ENCODE assay signal across 24 cellular contexts in the genomic region with DNA sequence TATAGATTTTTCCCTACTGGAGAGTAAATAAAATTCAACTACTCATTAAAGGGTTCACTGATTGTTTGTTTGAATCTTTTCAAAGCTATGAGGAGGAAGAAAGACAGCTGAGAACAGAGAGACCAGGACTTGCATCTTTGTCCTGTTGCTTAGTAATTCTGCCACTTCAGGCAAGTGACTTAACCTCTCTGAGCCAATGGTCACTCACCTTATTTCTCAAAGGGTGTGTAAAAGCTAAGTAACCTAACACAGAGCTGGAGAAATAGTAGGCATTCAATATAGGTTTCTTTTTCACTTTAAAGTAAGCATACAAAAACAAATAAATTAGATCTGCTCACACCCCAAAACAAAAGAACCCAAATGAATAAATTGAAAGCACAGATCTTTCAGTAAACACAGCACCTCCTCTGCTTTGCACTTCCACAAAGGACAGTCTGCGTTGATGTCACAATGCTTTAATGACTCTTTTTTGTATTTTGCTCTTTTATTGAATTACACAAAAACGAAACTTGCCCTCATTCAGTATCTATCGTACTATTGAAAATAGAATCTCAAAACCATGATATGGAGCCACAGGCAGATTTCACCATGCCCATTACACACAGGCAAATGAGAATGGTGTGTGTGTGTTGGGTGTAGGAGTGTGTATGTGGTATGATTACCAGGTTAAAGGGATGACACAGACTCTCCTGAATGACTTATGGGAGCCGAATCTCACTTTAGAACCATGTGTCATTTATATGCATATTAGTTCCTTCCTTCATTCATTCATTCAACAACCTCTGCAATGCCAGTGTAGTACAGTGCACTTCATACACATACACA.
"Had no signal": no experiment of that assay in that cellular context is flagged by ENCODE, and none has a peak within 500 bp of the region (broad histone marks: within the 10 kb centered on the region; RNA-seq: fewer than 3 reads in every experiment).

No MANE protein-coding gene starts in this region.

- ATAC-seq: activated naive CD8-positive, alpha-beta T cell treated with anti-CD3 and anti-CD28 coated beads, Interleukin-2, amount 50 U/mL, for 24 hours; activated T-cell treated with anti-CD3 and anti-CD28 coated beads, Interleukin-2, amount 50 U/mL, for 4 hours; left ventricle myocardium superior; mucosa of descending colon; stimulated activated naive CD8-positive, alpha-beta T cell treated with anti-CD3 and anti-CD28 coated beads, Interleukin-15, amount 100 ng/mL, for 72 hours had no signal

- DNase-seq: activated CD4-positive, alpha-beta T cell treated with anti-CD3 and anti-CD28 coated beads, Interleukin-2, amount 10 ng/mL, durations not matched to agents 7 days and 5 days; activated CD4-positive, CD25-positive, alpha-beta regulatory T cell; activated CD8-positive, alpha-beta memory T cell treated with anti-CD3 and anti-CD28 coated beads, Interleukin-2, amount 50 U/mL, for 4 hours; activated effector memory CD4-positive, alpha-beta T cell treated with Interleukin-2 at 50 U/mL for 16 hours; activated naive CD4-positive, alpha-beta T cell treated with anti-CD3 and anti-CD28 coated beads, Interleukin-2, amount 10 ng/mL, durations not matched to agents 7 days and 5 days; activated naive CD8-positive, alpha-beta T cell treated with anti-CD3 and anti-CD28 coated beads, Interleukin-2, amount 50 U/mL, for 24 hours; activated T-cell treated with anti-CD3 and anti-CD28 coated beads, Interleukin-2, amount 50 U/mL, for 4 hours; anterior cingulate cortex; central memory CD4-positive, alpha-beta T cell; dorsolateral prefrontal cortex; foreskin melanocyte; head of caudate nucleus; left ventricle myocardium superior; mesenchymal stem cell; mucosa of descending colon; naive B cell; stimulated activated CD4-positive, alpha-beta T cell treated with anti-CD3 and anti-CD28 coated beads, Interleukin-12 subunit alpha, Interleukin-12 subunit beta, amount 100 ng/mL, for 4 hours; stimulated activated CD4-positive, alpha-beta T cell treated with anti-CD3 and anti-CD28 coated beads, Interleukin-2, amount 100 ng/mL, for 24 hours; stimulated activated naive CD8-positive, alpha-beta T cell treated with anti-CD3 and anti-CD28 coated beads, Interleukin-15, amount 100 ng/mL, for 72 hours; upper lobe of left lung had no signal

- H3K9me3 Mint-ChIP-seq: activated CD4-positive, alpha-beta T cell treated with anti-CD3 and anti-CD28 coated beads, Interleukin-2, amount 10 ng/mL, durations not matched to agents 7 days and 5 days; activated naive CD4-positive, alpha-beta T cell treated with anti-CD3 and anti-CD28 coated beads, Interleukin-2, amount 10 ng/mL, durations not matched to agents 7 days and 5 days; activated naive CD8-positive, alpha-beta T cell treated with anti-CD3 and anti-CD28 coated beads, Interleukin-2, amount 50 U/mL, for 24 hours; activated T-cell treated with anti-CD3 and anti-CD28 coated beads, Interleukin-2, amount 50 U/mL, for 4 hours; naive B cell; neural crest cell; stimulated activated naive CD8-positive, alpha-beta T cell treated with anti-CD3 and anti-CD28 coated beads, Interleukin-15, amount 100 ng/mL, for 72 hours had no signal

- H3K27me3 Mint-ChIP-seq: naive B cell; stimulated activated naive CD8-positive, alpha-beta T cell treated with anti-CD3 and anti-CD28 coated beads, Interleukin-15, amount 100 ng/mL, for 72 hours had no signal

- H3K36me3 Mint-ChIP-seq: activated naive CD4-positive, alpha-beta T cell treated with anti-CD3 and anti-CD28 coated beads, Interleukin-2, amount 10 ng/mL, durations not matched to agents 7 days and 5 days; brain had no signal

- H3K4me3 ChIP-seq: dorsolateral prefrontal cortex, mucosa of descending colon, upper lobe of left lung had no signal

- H3K4me1 ChIP-seq: upper lobe of left lung had no signal

- FAIRE-seq: colon had no signal

- H3K4me3 Mint-ChIP-seq: activated CD4-positive, alpha-beta T cell treated with anti-CD3 and anti-CD28 coated beads, Interleukin-2, amount 10 ng/mL, durations not matched to agents 7 days and 5 days; activated naive CD4-positive, alpha-beta T cell treated with anti-CD3 and anti-CD28 coated beads, Interleukin-2, amount 10 ng/mL, durations not matched to agents 7 days and 5 days; activated naive CD8-positive, alpha-beta T cell treated with anti-CD3 and anti-CD28 coated beads, Interleukin-2, amount 50 U/mL, for 24 hours; activated T-cell treated with anti-CD3 and anti-CD28 coated beads, Interleukin-2, amount 50 U/mL, for 4 hours; brain; naive B cell; neural crest cell; stimulated activated naive CD8-positive, alpha-beta T cell treated with anti-CD3 and anti-CD28 coated beads, Interleukin-15, amount 100 ng/mL, for 72 hours had no signal

- H3K27ac ChIP-seq: dorsolateral prefrontal cortex, upper lobe of left lung had no signal

- H3K36me3 ChIP-seq: upper lobe of left lung had no signal

- H3K27ac Mint-ChIP-seq: activated CD4-positive, alpha-beta T cell treated with anti-CD3 and anti-CD28 coated beads, Interleukin-2, amount 10 ng/mL, durations not matched to agents 7 days and 5 days; activated naive CD4-positive, alpha-beta T cell treated with anti-CD3 and anti-CD28 coated beads, Interleukin-2, amount 10 ng/mL, durations not matched to agents 7 days and 5 days; activated naive CD8-positive, alpha-beta T cell treated with anti-CD3 and anti-CD28 coated beads, Interleukin-2, amount 50 U/mL, for 24 hours; brain; progenitor cell of endocrine pancreas had no signal

- H3K4me1 Mint-ChIP-seq: activated CD4-positive, alpha-beta T cell treated with anti-CD3 and anti-CD28 coated beads, Interleukin-2, amount 10 ng/mL, durations not matched to agents 7 days and 5 days; activated naive CD4-positive, alpha-beta T cell treated with anti-CD3 and anti-CD28 coated beads, Interleukin-2, amount 10 ng/mL, durations not matched to agents 7 days and 5 days; activated naive CD8-positive, alpha-beta T cell treated with anti-CD3 and anti-CD28 coated beads, Interleukin-2, amount 50 U/mL, for 24 hours; stimulated activated naive CD8-positive, alpha-beta T cell treated with anti-CD3 and anti-CD28 coated beads, Interleukin-15, amount 100 ng/mL, for 72 hours had no signal

- H3K9me3 ChIP-seq: mucosa of descending colon, upper lobe of left lung had no signal

- H3K27me3 ChIP-seq: upper lobe of left lung had no signal
